10 cellular contexts compared by ENCODE assay signal in genomic region chr2:59276033-59276432, GRCh38.
DNase-seq lines count a peak whose midpoint lies in the region; ATAC-seq, FAIRE-seq and TF ChIP-seq lines count a peak whose summit lies in the region.
"Had no signal": no experiment of that assay in that cellular context is flagged by ENCODE, and none has a peak within 500 bp of the region (broad histone marks: within the 10 kb centered on the region; RNA-seq: fewer than 3 reads in every experiment).

No MANE protein-coding gene starts in this region.

- H3K9me3 ChIP-seq in HepG2 (ENCODE audit: low read length) (no peaks in the 10 kb centered on the region), right lobe of liver (no peaks in the 10 kb centered on the region), GM12878 (replicated peaks; ENCODE audit: control insufficient read depth, insufficient read depth, low read length) (no peaks in the 10 kb centered on the region), testis (no peaks in the 10 kb centered on the region)

- H3K4me1 ChIP-seq in HepG2 (ENCODE audit: insufficient read depth, low read length) (no peaks in the 10 kb centered on the region), right lobe of liver (no peaks in the 10 kb centered on the region), GM12878 (ENCODE audit: control insufficient read depth, insufficient read depth, low read length) (no peaks in the 10 kb centered on the region), testis (no peaks in the 10 kb centered on the region)

- H2AFZ ChIP-seq in HepG2 (ENCODE audit: low read length) (no peak overlapping the region), GM12878 (ENCODE audit: control insufficient read depth, low read depth, low read length) (no peak overlapping the region)

- in situ Hi-C loops in HepG2 (cut with HindIII; ENCODE audit: extremely low pct_ligation_motif_present, low pct_unique_long_range_greater_than_20kb): no loop called here
- in situ Hi-C loops in GM12878 (cut with MboI): no loop called here

- TF ChIP-seq POLR2A in HepG2 (IDR thresholded peaks at IDR 0.05; ENCODE audit: insufficient read depth in 1 of 2, low read depth in 2 of 2, low read length in 2 of 2) (no peak), right lobe of liver (IDR thresholded peaks at IDR 0.05) (no peak), GM12878 (IDR thresholded peaks at IDR 0.05; ENCODE audit: low read depth, low read length) (no peak), testis (IDR thresholded peaks at IDR 0.05) (no peak)

- no peak overlapping the region for H3K27ac ChIP-seq in HepG2 (ENCODE audit: extremely low read length, insufficient read depth, low read length)
- H3K27ac ChIP-seq in right lobe of liver: no peak overlapping the region
- H3K27ac ChIP-seq in GM12878 (ENCODE audit: control insufficient read depth, insufficient read depth): no peak overlapping the region
- H3K27ac ChIP-seq in testis: no peak overlapping the region

- POLR2A ChIA-PET in HepG2 (lab: Yijun Ruan, JAX): no interaction called here
- POLR2A ChIA-PET in GM12878 (lab: Charles Lee): no interaction called here

- TF ChIP-seq RAD21 in HepG2 (CRISPR knock-in tag; IDR thresholded peaks at IDR 0.05) (no peak), GM12878 (IDR thresholded peaks at IDR 0.05; ENCODE audit: insufficient read depth, low read depth, low read length) (no peak)

- H3K4me2 ChIP-seq in HepG2 (ENCODE audit: low read depth, low read length) (no peak overlapping the region), GM12878 (ENCODE audit: control insufficient read depth, insufficient read depth) (no peak overlapping the region)

- FAIRE-seq in HepG2 (lab: Jason Lieb, UNC) (no peak), GM12878 (lab: Jason Lieb, UNC) (no peak)

- 1% methylated on average over 2 of the region's 2 CpGs for WGBS in HepG2 (ENCODE audit: low lambda C conversion rate)
- 28% methylated on average over 2 of the region's 2 CpGs for WGBS in right lobe of liver (ENCODE audit: insufficient coverage, low coverage, low lambda C conversion rate, missing lambda C conversion rate)
- WGBS in GM12878 (ENCODE audit: insufficient coverage, insufficient replicate concordance, low lambda C conversion rate, missing lambda C conversion rate): 0% methylated on average over 2 of the region's 2 CpGs
- 46 to 57% methylated on average over 2 of the region's 2 CpGs for WGBS in testis, 2 donors

- ATAC-seq in HepG2 (peak; percentile 55; the same call in 2 of the 3 replicates), right lobe of liver (no peak), HG02938 (IDR thresholded peaks at IDR 0.05; ENCODE audit: unreplicated experiment) (peak; percentile 46), GM12878 (peak; percentile 72), HG03342 (IDR thresholded peaks at IDR 0.05; ENCODE audit: unreplicated experiment) (no peak)

- H3K36me3 ChIP-seq in HepG2 (replicated peaks in 1 of 2; ENCODE audit: control insufficient read depth in 1 of 2, insufficient read depth in 2 of 2, low read length in 2 of 2) (no peaks in the 10 kb centered on the region), right lobe of liver (no peaks in the 10 kb centered on the region), GM12878 (ENCODE audit: control insufficient read depth in 2 of 2, insufficient read depth in 2 of 2, low read length in 1 of 2) (no peaks in the 10 kb centered on the region), testis (ENCODE audit: low read depth, missing control alignments) (no peaks in the 10 kb centered on the region)

- DNase-seq in HepG2 (ENCODE audit: low spot score) (no peak), right lobe of liver (no peak), GM12878 (ENCODE audit: low read depth, low spot score) (no peak), testis (peak; percentile 20), hepatic stellate cell (ENCODE audit: low spot score) (no peak)
- no peak for DNase-seq in stimulated activated CD4-positive, alpha-beta T cell treated with anti-CD3 and anti-CD28 coated beads, Interleukin-12 subunit alpha, Interleukin-12 subunit beta, amount 100 ng/mL, for 4 hours
- DNase-seq: SIG-M5, substantia nigra had no signal

- RAD21 ChIA-PET in GM12878 (lab: Charles Lee; ENCODE audit: unreplicated experiment): no interaction called here

- SMC1A ChIA-PET in GM12878 (lab: Charles Lee; ENCODE audit: uncharacterized antibody, unreplicated experiment): no interaction called here

- intact Hi-C loops in HepG2 (cut with micrococcal nuclease; ENCODE audit: unreplicated experiment) (no loop called here), right lobe of liver (cut with DNase I) (no loop called here), GM12878 (cut with micrococcal nuclease; ENCODE audit: unreplicated experiment) (no loop called here), testis (cut with DNase I; ENCODE audit: low total_unique reads) (no loop called here)

- H3K27me3 ChIP-seq in HepG2 (ENCODE audit: control insufficient read depth in 1 of 2, insufficient read depth in 2 of 2, low read length in 2 of 2) (no peaks in the 10 kb centered on the region), right lobe of liver (no peaks in the 10 kb centered on the region), GM12878 (replicated peaks in 1 of 2; ENCODE audit: control insufficient read depth in 2 of 2, insufficient read depth in 2 of 2, low read length in 1 of 2) (no peaks in the 10 kb centered on the region), testis (no peaks in the 10 kb centered on the region)

- peak; percentile 32; the same call in 1 of the 2 replicates for TF ChIP-seq CTCF in HepG2 (CRISPR knock-in tag; IDR thresholded peaks at IDR 0.05)
- no peak for TF ChIP-seq CTCF in right lobe of liver (IDR thresholded peaks at IDR 0.05)
- TF ChIP-seq CTCF in GM12878 (IDR thresholded peaks at IDR 0.05 in 2 of 3, conservative IDR thresholded peaks at IDR 0.05 in 1 of 3; ENCODE audit: control insufficient read depth in 2 of 3, extremely low read depth in 1 of 3, insufficient read depth in 1 of 3, low read depth in 3 of 3, low read length in 3 of 3): peak; percentile 19 to 65 (median 55)
- peak in 1 of 3 experiments; percentile 19 for TF ChIP-seq CTCF in testis (IDR thresholded peaks at IDR 0.05)

- H3K4me3 ChIP-seq in HepG2 (replicated peaks in 1 of 3; ENCODE audit: insufficient read depth in 1 of 3, low read depth in 2 of 3, low read length in 3 of 3) (no peak overlapping the region), right lobe of liver (no peak overlapping the region), GM12878 (no peak overlapping the region), testis (no peak overlapping the region)

- BruUV-seq in HepG2 (replicated peaks; lab: Mats Ljungman, UMichigan) (no TSS peak), GM12878 (replicated peaks; lab: Mats Ljungman, UMichigan) (no TSS peak)

- TF ChIP-seq EP300 in HepG2 (IDR thresholded peaks at IDR 0.05; ENCODE audit: low read depth in 2 of 2, low read length in 2 of 2) (no peak), HepG2 (CRISPR knock-in tag; IDR thresholded peaks at IDR 0.05; ENCODE audit: borderline replicate concordance) (no peak), GM12878 (IDR thresholded peaks at IDR 0.05; ENCODE audit: borderline replicate concordance in 1 of 2, control insufficient read depth in 1 of 2, low read depth in 2 of 2, low read length in 2 of 2) (no peak)

- H3K79me2 ChIP-seq in HepG2 (ENCODE audit: insufficient read depth, low read length) (no peaks in the 10 kb centered on the region), GM12878 (ENCODE audit: control insufficient read depth, insufficient read depth, low read length) (no peaks in the 10 kb centered on the region)

- CTCF ChIA-PET in HepG2 (lab: Yijun Ruan, JAX; ENCODE audit: low intra/inter-chr PET ratio, low total read pairs) (no interaction called here), GM12878 (lab: Yijun Ruan, JAX) (interaction anchor here (0.5 to 1.4 kb wide), 8 partner anchors 31 to 1307 kb away, joined by 3 to 6 read pairs (median 3); no protein-coding TSS in a partner anchor)

- H3K9ac ChIP-seq in HepG2 (ENCODE audit: insufficient read depth, low read depth, low read length) (no peak overlapping the region), GM12878 (ENCODE audit: control insufficient read depth, insufficient read depth, low read length) (no peak overlapping the region)

- H4K20me1 ChIP-seq in HepG2 (ENCODE audit: insufficient read depth, low read length): no peaks in the 10 kb centered on the region
- H4K20me1 ChIP-seq in GM12878 (ENCODE audit: control insufficient read depth, insufficient read depth): no peaks in the 10 kb centered on the region

TF ChIP-seq in HepG2, 621 proteins besides CTCF, POLR2A, EP300 and RAD21 (continues in another document):
- TF ChIP-seq THYN1 (CRISPR knock-in tag; IDR thresholded peaks at IDR 0.05; ENCODE audit: borderline replicate concordance, low read depth): no peak
- no peak for TF ChIP-seq TRIM24 (CRISPR knock-in tag; IDR thresholded peaks at IDR 0.05)
- TF ChIP-seq, protein P1, sequence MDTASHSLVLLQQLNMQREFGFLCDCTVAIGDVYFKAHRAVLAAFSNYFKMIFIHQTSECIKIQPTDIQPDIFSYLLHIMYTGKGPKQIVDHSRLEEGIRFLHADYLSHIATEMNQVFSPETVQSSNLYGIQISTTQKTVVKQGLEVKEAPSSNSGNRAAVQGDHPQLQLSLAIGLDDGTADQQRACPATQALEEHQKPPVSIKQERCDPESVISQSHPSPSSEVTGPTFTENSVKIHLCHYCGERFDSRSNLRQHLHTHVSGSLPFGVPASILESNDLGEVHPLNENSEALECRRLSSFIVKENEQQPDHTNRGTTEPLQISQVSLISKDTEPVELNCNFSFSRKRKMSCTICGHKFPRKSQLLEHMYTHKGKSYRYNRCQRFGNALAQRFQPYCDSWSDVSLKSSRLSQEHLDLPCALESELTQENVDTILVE (CRISPR knock-in tag; IDR thresholded peaks at IDR 0.05): no peak
- TF ChIP-seq ARNT2 (CRISPR knock-in tag; IDR thresholded peaks at IDR 0.05; ENCODE audit: low read depth): no peak
- no peak for TF ChIP-seq RBM22 (optimal IDR thresholded peaks at IDR 0.05; ENCODE audit: low read length)

TF ChIP-seq in GM12878, 131 proteins besides CTCF, POLR2A, EP300 and RAD21:
- no peak for TF ChIP-seq KAT2A (conservative IDR thresholded peaks at IDR 0.05; ENCODE audit: control insufficient read depth, low read depth, low read length)
- peak; percentile 17; the same call in 1 of the 2 replicates for TF ChIP-seq SMC3 (IDR thresholded peaks at IDR 0.05; ENCODE audit: borderline replicate concordance, low read length)

Comparison
In these comparisons a context has a peak if more than half of its experiments do, and no peak if none do; other contexts are left out.
1. ATAC-seq: peak in HepG2 (single experiment), HG02938 (single experiment) and GM12878 (single experiment); none in right lobe of liver (0 of 4) and HG03342 (single experiment).
2. CTCF ChIP-seq: peak in HepG2 (single experiment) and GM12878 (3 of 3); none in right lobe of liver (0 of 4).
3. Of the 75 proteins assayed by ChIP-seq in both HepG2 and GM12878: peak only in HepG2: none; only in GM12878: SMC3; in both: CTCF; in neither: 73.